In genomic region chr19:7533925-7534480, GRCh38 we compare ENCODE assay signal across 8 cellular contexts. TPM values are rescaled to one million over a fixed set of nuclear protein-coding genes. Genes with fewer than 3 reads are reported as not detected.
A peak's percentile ranks its signal among the peaks of the same experiment; 100 is the strongest.
DNase-seq lines count a peak whose midpoint lies in the region; TF ChIP-seq lines count a peak whose summit lies in the region.

No MANE protein-coding gene starts in this region.

- H4K20me1 ChIP-seq in OCI-LY1 (ENCODE audit: insufficient read depth, low read length) = no peaks in the 10 kb centered on the region

- H3K4me2 ChIP-seq in OCI-LY1 (ENCODE audit: low read length) = peak overlapping the region; percentile 81

- peak overlapping the region; percentile 55 for H3K9ac ChIP-seq in HUES48 (ENCODE audit: low read depth, low read length)
- H3K9ac ChIP-seq in OCI-LY1 (ENCODE audit: low read length) = peak overlapping the region; percentile 66; the same call in 1 of the 2 replicates

- H3K27ac ChIP-seq in HUES48 (ENCODE audit: low read depth, low read length) (peak overlapping the region; percentile 85), OCI-LY1 (ENCODE audit: low read depth, low read length, poor library complexity, severe bottlenecking) (no peak overlapping the region)

- no peaks in the 10 kb centered on the region for H3K79me2 ChIP-seq in OCI-LY1 (ENCODE audit: insufficient read depth, low read length)

- H3F3A ChIP-seq in OCI-LY1 (ENCODE audit: insufficient read depth, low read length) = no peaks in the 10 kb centered on the region

- no peaks in the 10 kb centered on the region for H3K27me3 ChIP-seq in HUES48 (ENCODE audit: control insufficient read depth, insufficient read depth, low read length)
- H3K27me3 ChIP-seq in OCI-LY1 (ENCODE audit: insufficient read depth, low read length) = no peaks in the 10 kb centered on the region
- H3K27me3 ChIP-seq in mononuclear cell (ENCODE audit: insufficient read depth, low read length) = no peaks in the 10 kb centered on the region

- peak; percentile 65 for DNase-seq in DMS79 (lab: John Stamatoyannopoulos, UW)
- DNase-seq in activated T-cell treated with anti-CD3 and anti-CD28 coated beads for 48 hours (ENCODE audit: low read depth) = peak; percentile 82
- peak; percentile 91 for DNase-seq in epithelial cell of esophagus (ENCODE audit: low read depth)
- DNase-seq in stimulated activated CD8-positive, alpha-beta memory T cell treated with anti-CD3 and anti-CD28 coated beads, Interleukin-15, amount 100 ng/mL, for 48 hours (ENCODE audit: low read depth in 2 of 2) = peak; percentile 64 to 79
- no peak for DNase-seq in KBM-7

- no peak overlapping the region; the same call in 1 of the 2 replicates for H2AFZ ChIP-seq in OCI-LY1 (ENCODE audit: low read length)

- H3K9me2 ChIP-seq in OCI-LY1 (ENCODE audit: low read depth, low read length) = no peaks in the 10 kb centered on the region

- H3K9me3 ChIP-seq in HUES48 (ENCODE audit: control insufficient read depth, insufficient read depth, low read length) (no peaks in the 10 kb centered on the region), OCI-LY1 (ENCODE audit: low read length) (no peaks in the 10 kb centered on the region), mononuclear cell (ENCODE audit: low read depth, low read length) (no peaks in the 10 kb centered on the region)

- no peak for TF ChIP-seq CTCF in OCI-LY1 (IDR thresholded peaks at IDR 0.05; ENCODE audit: low read length)
- TF ChIP-seq CTCF in epithelial cell of esophagus (IDR thresholded peaks at IDR 0.05; ENCODE audit: insufficient read depth, low read depth, low read length, missing control alignments) = no peak

- in situ Hi-C loops in KBM-7 (cut with MboI; ENCODE audit: low pct_unique_long_range_greater_than_20kb, low sequenced_read_pairs) = no loop called here

- H3K36me3 ChIP-seq in HUES48 (ENCODE audit: control insufficient read depth, insufficient read depth, low read length) (peaks cover 26% of the 10 kb centered on the region), OCI-LY1 (ENCODE audit: insufficient read depth, low read length) (peaks cover 14% of the 10 kb centered on the region)

- H3K4me3 ChIP-seq in HUES48 (ENCODE audit: low read depth, low read length) = peak overlapping the region; percentile 87
- H3K4me3 ChIP-seq in OCI-LY1 (ENCODE audit: low read depth, low read length, poor library complexity, severe bottlenecking) = peak overlapping the region; percentile 68
- H3K4me3 ChIP-seq in epithelial cell of esophagus (ENCODE audit: low read length) = peak overlapping the region; percentile 93
- peak overlapping the region; percentile 87 for H3K4me3 ChIP-seq in mononuclear cell (ENCODE audit: low read length)

- H3K4me1 ChIP-seq in HUES48 (ENCODE audit: control insufficient read depth, insufficient read depth, low read length) (no peaks in the 10 kb centered on the region), OCI-LY1 (ENCODE audit: insufficient read depth, low read length, severe bottlenecking) (peaks cover 13% of the 10 kb centered on the region), mononuclear cell (ENCODE audit: insufficient read depth, low read length) (peaks cover 33% of the 10 kb centered on the region)

RNA-seq across cellular contexts. Expression of gene PNPLA6, which starts 1.5 kb away (rescaled TPM):
- total RNA-seq in mononuclear cell = 54.3 TPM

RNA-seq across cellular contexts. Expression of gene MCOLN1, which starts 11.6 kb away (rescaled TPM):
- 7.9 TPM for total RNA-seq in mononuclear cell

RNA-seq across cellular contexts. Expression of gene ZNF358, which starts 18.1 kb away (rescaled TPM):
- 4.0 TPM for total RNA-seq in mononuclear cell

RNA-seq across cellular contexts. Expression of gene PEX11G, which starts 45.2 kb away (rescaled TPM):
- total RNA-seq in mononuclear cell = 0.21 TPM
